ENCODE assay signal across 8 cellular contexts in the genomic region with DNA sequence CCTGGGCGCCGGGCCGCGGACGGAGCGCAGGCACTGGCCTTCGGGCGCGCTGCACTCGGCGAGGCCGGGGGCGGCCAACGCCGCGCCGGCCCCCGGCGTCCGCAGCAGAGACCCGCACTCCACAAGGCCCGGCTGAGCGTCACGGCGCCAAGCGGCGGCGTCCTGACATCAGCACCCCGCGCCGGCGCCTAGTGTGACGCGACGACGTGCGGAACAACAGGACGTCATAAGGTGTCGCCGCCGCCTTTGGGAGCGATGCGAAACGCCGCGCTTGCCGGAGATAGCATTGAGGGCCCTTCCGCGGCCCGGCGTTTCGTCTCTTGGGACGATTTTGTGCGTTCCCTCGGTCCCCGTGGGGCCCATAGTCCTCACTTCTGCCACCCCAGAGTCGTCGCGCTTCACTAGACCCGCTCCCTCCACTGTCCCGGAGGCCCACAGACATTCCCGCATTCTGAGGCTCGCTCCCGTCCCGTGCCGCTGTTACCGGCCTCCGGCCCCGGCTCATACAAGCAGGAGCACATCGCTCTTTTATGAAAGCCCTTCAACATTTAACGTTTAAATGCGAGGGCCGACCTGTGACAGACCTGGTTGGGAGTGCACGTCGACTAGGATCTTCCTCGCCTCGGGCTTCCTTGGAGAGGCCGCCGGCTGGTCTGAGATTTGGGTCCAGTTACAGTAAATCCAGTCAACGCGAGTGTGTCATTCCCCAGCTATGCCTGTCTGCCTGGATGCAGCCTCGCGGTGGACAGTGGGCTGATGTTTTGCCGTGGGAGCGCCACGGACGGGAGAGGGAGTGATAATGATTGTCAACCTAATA. TPM values are rescaled to one million over a fixed set of nuclear protein-coding genes. Genes with fewer than 3 reads are reported as not detected.
DNase-seq lines count a peak whose midpoint lies in the region; ATAC-seq and TF ChIP-seq lines count a peak whose summit lies in the region.

Gene SSU72, minus strand, starts transcription at position 143 of the 817 bp plus-strand sequence. CDS start 306 bp downstream, outside the sequence.

- peak; percentile 86 for DNase-seq in G401 (ENCODE audit: low spot score)
- peak; percentile 81 to 94 for DNase-seq in HAP-1 (ENCODE audit: low spot score in 2 of 2)
- peak; percentile 91 for DNase-seq in MG63
- peak; percentile 87 for DNase-seq in SK-MEL-5 (ENCODE audit: low read depth, low spot score)
- peak; percentile 93 for DNase-seq in activated naive CD4-positive, alpha-beta T cell treated with Interleukin-2 at 50 U/mL for 16 hours
- peak in 54 of 56 donors; percentile 46 to 94 (median 80) for DNase-seq in nucleus accumbens (lab: John Stamatoyannopoulos, UW)
- DNase-seq in superior temporal gyrus (ENCODE audit: extremely low spot score): peak; percentile 92

- no peak for TF ChIP-seq CTCF in gastroesophageal sphincter (IDR thresholded peaks at IDR 0.05)

- H3K4me1 ChIP-seq in HAP-1 (peaks cover 6% of the 10 kb centered on the region), gastroesophageal sphincter (peaks cover 0 to 50% (median 15%) of the 10 kb centered on the region in 3 donors)

- H3K27me3 ChIP-seq in HAP-1 (ENCODE audit: low read depth): no peaks in the 10 kb centered on the region
- no peaks in the 10 kb centered on the region for H3K27me3 ChIP-seq in MG63
- H3K27me3 ChIP-seq in gastroesophageal sphincter: no peaks in the 10 kb centered on the region

- WGBS in gastroesophageal sphincter (ENCODE audit: low coverage in 1 of 2), 2 donors: 0% methylated on average over 4 to 6 of the region's 87 CpGs

- no peaks in the 10 kb centered on the region for H3K9me3 ChIP-seq in HAP-1
- H3K9me3 ChIP-seq in MG63: no peaks in the 10 kb centered on the region
- no peaks in the 10 kb centered on the region for H3K9me3 ChIP-seq in gastroesophageal sphincter

- in situ Hi-C loops in G401 (cut with HindIII; ENCODE audit: low sequenced_read_pairs): no loop called here
- in situ Hi-C loops in HAP-1 (cut with MboI; ENCODE audit: low sequenced_read_pairs): loop anchor here (5.0 kb wide), 1 partner anchor 37 kb away; no protein-coding TSS in a partner anchor
- in situ Hi-C loops in SK-MEL-5 (cut with HindIII; ENCODE audit: low pct_unique_long_range_greater_than_20kb, low sequenced_read_pairs): no loop called here

- peak; percentile 97 for TF ChIP-seq POLR2A in gastroesophageal sphincter (IDR thresholded peaks at IDR 0.05)

- peak; percentile 97 for ATAC-seq in gastroesophageal sphincter

- H3K27ac ChIP-seq in gastroesophageal sphincter: peak within 1 kb of the TSS; percentile 98 to 100 (median 99)

- peak within 1 kb of the TSS; percentile 100 for H3K4me3 ChIP-seq in HAP-1
- peak within 1 kb of the TSS; percentile 97 for H3K4me3 ChIP-seq in MG63
- peak within 1 kb of the TSS; percentile 79 to 99 for H3K4me3 ChIP-seq in gastroesophageal sphincter

- no peak for TF ChIP-seq EP300 in gastroesophageal sphincter (IDR thresholded peaks at IDR 0.05)

- H3K36me3 ChIP-seq in HAP-1 (replicated peaks): peaks cover 30% of the 10 kb centered on the region
- H3K36me3 ChIP-seq in MG63: peaks cover 24% of the 10 kb centered on the region
- H3K36me3 ChIP-seq in gastroesophageal sphincter: peaks cover 0 to 23% of the 10 kb centered on the region in 2 donors

RNA-seq across cellular contexts. Expression of gene SSU72, which starts in this region (rescaled TPM):
- total RNA-seq in G401 (2014; rRNA removed; shearing (Covaris generic)): 145 and 169 TPM in 2 replicates
- 168 and 203 TPM in 2 replicates for total RNA-seq in MG63 (2014; rRNA removed; shearing (Covaris generic); ENCODE audit: low replicate concordance)
- total RNA-seq in SK-MEL-5 (2014; rRNA removed; shearing (Covaris generic)): 56.5 TPM in 2 replicates
- 133 and 144 TPM in 2 replicates for polyA plus RNA-seq in SK-MEL-5 (2015; cell fraction: cytosol; rRNA removed)
- polyA plus RNA-seq in SK-MEL-5 (2015; cell fraction: nucleus; rRNA removed): 72.7 and 79.6 TPM in 2 replicates
- total RNA-seq in gastroesophageal sphincter: 100 to 1,000 TPM in 2 of 4 donors, 10 to 100 TPM in 2; 90.5 to 109 (median 98.9) TPM

Comparison
In these comparisons a context has a peak if more than half of its experiments do, and no peak if none do; other contexts are left out.
1. Peak in every context shown above with its lines: DNase-seq, ATAC-seq, H3K4me3 ChIP-seq and H3K27ac ChIP-seq.